In genomic region chr1:245179706-245180105, GRCh38 we compare ENCODE assay signal across 20 cellular contexts. TPM values are rescaled to one million over a fixed set of nuclear protein-coding genes. Genes with fewer than 3 reads are reported as not detected.
DNase-seq lines count a peak whose midpoint lies in the region; ATAC-seq, FAIRE-seq and TF ChIP-seq lines count a peak whose summit lies in the region.
"Had no signal": no experiment of that assay in that cellular context is flagged by ENCODE, and none has a peak within 500 bp of the region (broad histone marks: within the 10 kb centered on the region; RNA-seq: fewer than 3 reads in every experiment).

No MANE protein-coding gene starts in this region.

- TF ChIP-seq CTCF in brain (conservative IDR thresholded peaks at IDR 0.05): no peak
- TF ChIP-seq CTCF in type B pancreatic cell (conservative IDR thresholded peaks at IDR 0.05): no peak

- FAIRE-seq in frontal cortex (lab: Jason Lieb, UNC): no peak
- FAIRE-seq: colon, G401.6 had no signal

- H3K4me1 Mint-ChIP-seq in activated naive CD8-positive, alpha-beta T cell treated with anti-CD3 and anti-CD28 coated beads, Interleukin-2, amount 10 ng/mL, durations not matched to agents 7 days and 5 days: peaks cover 18% of the 10 kb centered on the region
- H3K4me1 Mint-ChIP-seq in activated naive CD8-positive, alpha-beta T cell treated with anti-CD3 and anti-CD28 coated beads for 36 hours: peaks cover 2% of the 10 kb centered on the region
- H3K4me1 Mint-ChIP-seq in brain: peaks cover 33% of the 10 kb centered on the region
- H3K4me1 Mint-ChIP-seq in type B pancreatic cell (ENCODE audit: unreplicated experiment): peaks cover 46% of the 10 kb centered on the region
- H3K4me1 Mint-ChIP-seq: activated naive CD8-positive, alpha-beta T cell treated with anti-CD3 and anti-CD28 coated beads, Interleukin-2, amount 50 U/mL, for 24 hours; T-helper 17 cell had no signal

- no peak for DNase-seq in activated naive CD8-positive, alpha-beta T cell treated with anti-CD3 and anti-CD28 coated beads, Interleukin-2, amount 10 ng/mL, durations not matched to agents 7 days and 5 days
- DNase-seq in activated naive CD8-positive, alpha-beta T cell treated with anti-CD3 and anti-CD28 coated beads for 36 hours: no peak
- DNase-seq in NCI-H1092 treated with DMSO at 0.1 percent for 48 hours (lab: John Stamatoyannopoulos, UW) (peak; percentile 69), type B pancreatic cell (ENCODE audit: extremely low spot score, unreplicated experiment) (no peak), midbrain (lab: John Stamatoyannopoulos, UW) (no peak), frontal cortex (ENCODE audit: low spot score in 2 of 2) (no peak), H4 (ENCODE audit: low spot score) (no peak)
- DNase-seq: activated CD4-positive, alpha-beta T cell treated with anti-CD3 and anti-CD28 coated beads, Interleukin-2, amount 10 ng/mL, durations not matched to agents 7 days and 5 days; activated naive CD8-positive, alpha-beta T cell treated with anti-CD3 and anti-CD28 coated beads, Interleukin-2, amount 50 U/mL, for 24 hours; effector memory CD4-positive, alpha-beta T cell; gastrocnemius medialis; NCI-H2171; PC-3; T-helper 17 cell had no signal

- no peaks in the 10 kb centered on the region for H3K36me3 Mint-ChIP-seq in activated naive CD8-positive, alpha-beta T cell treated with anti-CD3 and anti-CD28 coated beads, Interleukin-2, amount 10 ng/mL, durations not matched to agents 7 days and 5 days
- no peaks in the 10 kb centered on the region for H3K36me3 Mint-ChIP-seq in activated naive CD8-positive, alpha-beta T cell treated with anti-CD3 and anti-CD28 coated beads for 36 hours
- no peaks in the 10 kb centered on the region for H3K36me3 Mint-ChIP-seq in brain
- peaks cover 4% of the 10 kb centered on the region for H3K36me3 Mint-ChIP-seq in type B pancreatic cell

- ATAC-seq in activated naive CD8-positive, alpha-beta T cell treated with anti-CD3 and anti-CD28 coated beads, Interleukin-2, amount 10 ng/mL, durations not matched to agents 7 days and 5 days (ENCODE audit: low read depth): no peak
- ATAC-seq: activated naive CD8-positive, alpha-beta T cell treated with anti-CD3 and anti-CD28 coated beads, Interleukin-2, amount 50 U/mL, for 24 hours; body of pancreas; esophagus mucosa; gastrocnemius medialis; PC-3; T-helper 17 cell had no signal

- H3K27ac Mint-ChIP-seq in activated naive CD8-positive, alpha-beta T cell treated with anti-CD3 and anti-CD28 coated beads, Interleukin-2, amount 10 ng/mL, durations not matched to agents 7 days and 5 days: peak overlapping the region; percentile 64
- no peak overlapping the region for H3K27ac Mint-ChIP-seq in activated naive CD8-positive, alpha-beta T cell treated with anti-CD3 and anti-CD28 coated beads for 36 hours
- H3K27ac Mint-ChIP-seq in brain (peak overlapping the region in 3 of 5 experiments; percentile 42 to 85 (median 83)), type B pancreatic cell (peak overlapping the region; percentile 23)
- H3K27ac Mint-ChIP-seq: activated CD4-positive, alpha-beta T cell treated with anti-CD3 and anti-CD28 coated beads, Interleukin-2, amount 10 ng/mL, durations not matched to agents 7 days and 5 days; activated naive CD8-positive, alpha-beta T cell treated with anti-CD3 and anti-CD28 coated beads, Interleukin-2, amount 50 U/mL, for 24 hours; T-helper 17 cell had no signal

- no peaks in the 10 kb centered on the region for H3K9me3 Mint-ChIP-seq in activated naive CD8-positive, alpha-beta T cell treated with anti-CD3 and anti-CD28 coated beads, Interleukin-2, amount 10 ng/mL, durations not matched to agents 7 days and 5 days
- no peaks in the 10 kb centered on the region for H3K9me3 Mint-ChIP-seq in activated naive CD8-positive, alpha-beta T cell treated with anti-CD3 and anti-CD28 coated beads for 36 hours
- H3K9me3 Mint-ChIP-seq in brain: no peaks in the 10 kb centered on the region
- no peaks in the 10 kb centered on the region for H3K9me3 Mint-ChIP-seq in type B pancreatic cell
- H3K9me3 Mint-ChIP-seq: activated CD4-positive, alpha-beta T cell treated with anti-CD3 and anti-CD28 coated beads, Interleukin-2, amount 10 ng/mL, durations not matched to agents 7 days and 5 days; activated naive CD8-positive, alpha-beta T cell treated with anti-CD3 and anti-CD28 coated beads, Interleukin-2, amount 50 U/mL, for 24 hours; neural crest cell had no signal

- POLR2A ChIA-PET in activated naive CD8-positive, alpha-beta T cell treated with anti-CD3 and anti-CD28 coated beads, Interleukin-2, amount 10 ng/mL, durations not matched to agents 7 days and 5 days (lab: Charles Lee): interaction anchor here (1.1 to 1.5 kb wide), 2 partner anchors 11 to 24 kb away, joined by 4 read pairs; no protein-coding TSS in a partner anchor

- peaks cover 6% of the 10 kb centered on the region for H3K27me3 Mint-ChIP-seq in activated naive CD8-positive, alpha-beta T cell treated with anti-CD3 and anti-CD28 coated beads, Interleukin-2, amount 10 ng/mL, durations not matched to agents 7 days and 5 days
- no peaks in the 10 kb centered on the region for H3K27me3 Mint-ChIP-seq in activated naive CD8-positive, alpha-beta T cell treated with anti-CD3 and anti-CD28 coated beads for 36 hours
- H3K27me3 Mint-ChIP-seq in brain: no peaks in the 10 kb centered on the region
- H3K27me3 Mint-ChIP-seq in type B pancreatic cell: no peaks in the 10 kb centered on the region
- H3K27me3 Mint-ChIP-seq: activated CD4-positive, alpha-beta T cell treated with anti-CD3 and anti-CD28 coated beads, Interleukin-2, amount 10 ng/mL, durations not matched to agents 7 days and 5 days had no signal

- no peak overlapping the region for H3K4me3 Mint-ChIP-seq in activated naive CD8-positive, alpha-beta T cell treated with anti-CD3 and anti-CD28 coated beads, Interleukin-2, amount 10 ng/mL, durations not matched to agents 7 days and 5 days
- H3K4me3 Mint-ChIP-seq in activated naive CD8-positive, alpha-beta T cell treated with anti-CD3 and anti-CD28 coated beads for 36 hours: no peak overlapping the region
- H3K4me3 Mint-ChIP-seq in brain: no peak overlapping the region
- no peak overlapping the region for H3K4me3 Mint-ChIP-seq in type B pancreatic cell
- H3K4me3 Mint-ChIP-seq: activated CD4-positive, alpha-beta T cell treated with anti-CD3 and anti-CD28 coated beads, Interleukin-2, amount 10 ng/mL, durations not matched to agents 7 days and 5 days; activated naive CD8-positive, alpha-beta T cell treated with anti-CD3 and anti-CD28 coated beads, Interleukin-2, amount 50 U/mL, for 24 hours; neural crest cell; T-helper 17 cell had no signal

RNA-seq across cellular contexts. Expression of gene KIF26B, which starts 24.9 kb away (rescaled TPM):
- total RNA-seq in activated naive CD8-positive, alpha-beta T cell treated with anti-CD3 and anti-CD28 coated beads, Interleukin-2, amount 10 ng/mL, durations not matched to agents 7 days and 5 days: under 1 TPM in 1 of 2 experiments, not detected in 1; 0.14 TPM
- under 1 TPM; 0.60 to 0.84 TPM for total RNA-seq in activated naive CD8-positive, alpha-beta T cell treated with anti-CD3 and anti-CD28 coated beads for 36 hours
- 17.6 TPM for polyA plus RNA-seq in brain (ENCODE audit: insufficient read depth, low read depth, low replicate concordance)
- total RNA-seq in type B pancreatic cell (ENCODE audit: low replicate concordance) (6.1 and 22.1 TPM in 2 replicates), frontal cortex (11.4 TPM)
- total RNA-seq in H4 (2014; rRNA removed; shearing (Covaris generic)): 14.3 and 14.7 TPM in 2 replicates
- total RNA-seq: activated CD4-positive, alpha-beta T cell treated with anti-CD3 and anti-CD28 coated beads, Interleukin-2, amount 10 ng/mL, durations not matched to agents 7 days and 5 days; T-helper 17 cell had no signal
